13 cellular contexts compared by ENCODE assay signal in genomic region chr11:35036642-35037041, GRCh38.
A peak's percentile ranks its signal among the peaks of the same experiment; 100 is the strongest.
DNase-seq lines count a peak whose midpoint lies in the region; ATAC-seq, FAIRE-seq and TF ChIP-seq lines count a peak whose summit lies in the region.
"Had no signal": no experiment of that assay in that cellular context is flagged by ENCODE, and none has a peak within 500 bp of the region (broad histone marks: within the 10 kb centered on the region; RNA-seq: fewer than 3 reads in every experiment).

No MANE protein-coding gene starts in this region.

- intact Hi-C loops in activated CD4-positive, alpha-beta memory T cell treated with anti-CD3 and anti-CD28 coated beads for 36 hours (cut with micrococcal nuclease), result no loop called here
- intact Hi-C loops in GM12878 (cut with micrococcal nuclease; ENCODE audit: unreplicated experiment), result loop anchor here (1.0 kb wide), 4 partner anchors 24 to 90 kb away; no protein-coding TSS in a partner anchor

- H3K27ac Mint-ChIP-seq in activated CD4-positive, alpha-beta memory T cell treated with anti-CD3 and anti-CD28 coated beads for 36 hours, result peak overlapping the region; percentile 10
- no peak overlapping the region for H3K27ac Mint-ChIP-seq in activated CD4-positive, alpha-beta memory T cell treated with anti-CD3 and anti-CD28 coated beads, Interleukin-2, amount 10 ng/mL, durations not matched to agents 7 days and 5 days
- peak overlapping the region; percentile 61 for H3K27ac Mint-ChIP-seq in stimulated activated memory B cell treated with anti-CD40 and anti-IgM and Interleukin-4, amounts not matched to agents 10 μg/mL and 1 μg/mL and 100 μg/mL, for 72 hours

- peaks cover 67% of the 10 kb centered on the region for H3K4me1 Mint-ChIP-seq in activated CD4-positive, alpha-beta memory T cell treated with anti-CD3 and anti-CD28 coated beads for 36 hours (ENCODE audit: low read depth)
- peaks cover 78% of the 10 kb centered on the region for H3K4me1 Mint-ChIP-seq in activated CD4-positive, alpha-beta memory T cell treated with anti-CD3 and anti-CD28 coated beads, Interleukin-2, amount 10 ng/mL, durations not matched to agents 7 days and 5 days
- peaks cover 52% of the 10 kb centered on the region for H3K4me1 Mint-ChIP-seq in stimulated activated memory B cell treated with anti-CD40 and anti-IgM and Interleukin-4, amounts not matched to agents 10 μg/mL and 1 μg/mL and 100 μg/mL, for 72 hours

- peak overlapping the region; percentile 68 for H3K27ac ChIP-seq in GM12878 (ENCODE audit: control insufficient read depth, insufficient read depth)
- H3K27ac ChIP-seq: cardiac muscle cell, KMS-11, tibial artery had no signal

- TF ChIP-seq EP300 in GM12878 (IDR thresholded peaks at IDR 0.05; ENCODE audit: borderline replicate concordance in 1 of 2, control insufficient read depth in 1 of 2, low read depth in 2 of 2, low read length in 2 of 2), result no peak

- H4K20me1 ChIP-seq in GM12878 (ENCODE audit: control insufficient read depth, insufficient read depth), result no peaks in the 10 kb centered on the region

- SMC1A ChIA-PET in GM12878 (lab: Charles Lee; ENCODE audit: uncharacterized antibody, unreplicated experiment), result interaction anchor here (0.6 to 4.1 kb wide), 19 partner anchors 8 to 274 kb away, joined by 3 to 33 read pairs (median 5); no protein-coding TSS in a partner anchor

- H3K9ac ChIP-seq in GM12878 (ENCODE audit: control insufficient read depth, insufficient read depth, low read length), result 0 out of 2 replicates have a peak overlapping the region, but pooled peaks have one; percentile 22
- H3K9ac ChIP-seq: KMS-11 had no signal

- peaks cover 1% of the 10 kb centered on the region for H3K27me3 Mint-ChIP-seq in activated CD4-positive, alpha-beta memory T cell treated with anti-CD3 and anti-CD28 coated beads for 36 hours
- peaks cover 14% of the 10 kb centered on the region for H3K27me3 Mint-ChIP-seq in activated CD4-positive, alpha-beta memory T cell treated with anti-CD3 and anti-CD28 coated beads, Interleukin-2, amount 10 ng/mL, durations not matched to agents 7 days and 5 days
- no peaks in the 10 kb centered on the region for H3K27me3 Mint-ChIP-seq in stimulated activated memory B cell treated with anti-CD40 and anti-IgM and Interleukin-4, amounts not matched to agents 10 μg/mL and 1 μg/mL and 100 μg/mL, for 72 hours

- no peaks in the 10 kb centered on the region for H3K9me3 Mint-ChIP-seq in activated CD4-positive, alpha-beta memory T cell treated with anti-CD3 and anti-CD28 coated beads for 36 hours
- peaks cover 12% of the 10 kb centered on the region for H3K9me3 Mint-ChIP-seq in activated CD4-positive, alpha-beta memory T cell treated with anti-CD3 and anti-CD28 coated beads, Interleukin-2, amount 10 ng/mL, durations not matched to agents 7 days and 5 days
- peaks cover 9% of the 10 kb centered on the region for H3K9me3 Mint-ChIP-seq in stimulated activated memory B cell treated with anti-CD40 and anti-IgM and Interleukin-4, amounts not matched to agents 10 μg/mL and 1 μg/mL and 100 μg/mL, for 72 hours

- no peak for FAIRE-seq in GM12878 (lab: Jason Lieb, UNC)
- FAIRE-seq in GM12891 (lab: Jason Lieb, UNC), result no peak
- FAIRE-seq: A204.1 had no signal

- peak; percentile 49 for DNase-seq in activated CD4-positive, alpha-beta memory T cell treated with anti-CD3 and anti-CD28 coated beads for 36 hours
- no peak for DNase-seq in activated CD4-positive, alpha-beta memory T cell treated with anti-CD3 and anti-CD28 coated beads, Interleukin-2, amount 10 ng/mL, durations not matched to agents 7 days and 5 days
- DNase-seq in OCI-M1 (lab: John Stamatoyannopoulos, UW) (peak; percentile 71), GM12878 (ENCODE audit: low read depth, low spot score) (no peak), GM12891 (ENCODE audit: insufficient read length, low spot score) (no peak), kidney tubule cell (ENCODE audit: low spot score) (no peak)
- DNase-seq: NCI-H2107, tibial artery had no signal

- in situ Hi-C loops in GM12878 (cut with MboI), result no loop called here

- H3K79me2 ChIP-seq in GM12878 (ENCODE audit: control insufficient read depth, insufficient read depth, low read length), result no peaks in the 10 kb centered on the region

- H2AFZ ChIP-seq in GM12878 (ENCODE audit: control insufficient read depth, low read depth, low read length), result no peak overlapping the region

- TF ChIP-seq POLR2A in GM12878 (IDR thresholded peaks at IDR 0.05; ENCODE audit: low read depth, low read length) (no peak), GM12891 (IDR thresholded peaks at IDR 0.05; ENCODE audit: low read depth, low read length) (no peak)

- no peak for TF ChIP-seq RAD21 in GM12878 (IDR thresholded peaks at IDR 0.05; ENCODE audit: insufficient read depth, low read depth, low read length)

- H3K27me3 ChIP-seq in GM12878 (replicated peaks in 1 of 2; ENCODE audit: control insufficient read depth in 2 of 2, insufficient read depth in 2 of 2, low read length in 1 of 2), result no peaks in the 10 kb centered on the region
- H3K27me3 ChIP-seq: cardiac muscle cell, tibial artery had no signal

- H3K9me3 ChIP-seq in GM12878 (replicated peaks; ENCODE audit: control insufficient read depth, insufficient read depth, low read length), result no peaks in the 10 kb centered on the region
- H3K9me3 ChIP-seq: tibial artery had no signal

- no peak for TF ChIP-seq CTCF in GM12878 (IDR thresholded peaks at IDR 0.05 in 2 of 3, conservative IDR thresholded peaks at IDR 0.05 in 1 of 3; ENCODE audit: control insufficient read depth in 2 of 3, extremely low read depth in 1 of 3, insufficient read depth in 1 of 3, low read depth in 3 of 3, low read length in 3 of 3)

- POLR2A ChIA-PET in activated CD4-positive, alpha-beta memory T cell treated with anti-CD3 and anti-CD28 coated beads for 36 hours (lab: Charles Lee), result interaction anchor here (0.8 to 1.3 kb wide), 2 partner anchors 23 to 110 kb away, joined by 4 to 5 read pairs; no protein-coding TSS in a partner anchor
- POLR2A ChIA-PET in activated CD4-positive, alpha-beta memory T cell treated with anti-CD3 and anti-CD28 coated beads, Interleukin-2, amount 10 ng/mL, durations not matched to agents 7 days and 5 days (lab: Charles Lee), result interaction anchor here (0.9 to 1.4 kb wide), 4 partner anchors 10 to 102 kb away, joined by 3 to 5 read pairs (median 4); partner anchors contain the start of gene CD44
- POLR2A ChIA-PET in GM12878 (lab: Charles Lee), result interaction anchor here (1.1 to 1.2 kb wide), 3 partner anchors 21 to 106 kb away, joined by 3 to 5 read pairs (median 4); no protein-coding TSS in a partner anchor

- RAD21 ChIA-PET in GM12878 (lab: Charles Lee; ENCODE audit: unreplicated experiment), result interaction anchor here (0.8 to 2.2 kb wide), 9 partner anchors 16 to 129 kb away, joined by 3 to 13 read pairs (median 5); no protein-coding TSS in a partner anchor

- H3K4me3 ChIP-seq in GM12878, result no peak overlapping the region
- H3K4me3 ChIP-seq: cardiac muscle cell, tibial artery had no signal

- peaks cover 5% of the 10 kb centered on the region for H3K36me3 Mint-ChIP-seq in activated CD4-positive, alpha-beta memory T cell treated with anti-CD3 and anti-CD28 coated beads for 36 hours
- H3K36me3 Mint-ChIP-seq in activated CD4-positive, alpha-beta memory T cell treated with anti-CD3 and anti-CD28 coated beads, Interleukin-2, amount 10 ng/mL, durations not matched to agents 7 days and 5 days (ENCODE audit: low read depth), result peaks cover 30% of the 10 kb centered on the region
- H3K36me3 Mint-ChIP-seq in stimulated activated memory B cell treated with anti-CD40 and anti-IgM and Interleukin-4, amounts not matched to agents 10 μg/mL and 1 μg/mL and 100 μg/mL, for 72 hours, result no peaks in the 10 kb centered on the region

- no peaks in the 10 kb centered on the region for H3K36me3 ChIP-seq in GM12878 (ENCODE audit: control insufficient read depth in 2 of 2, insufficient read depth in 2 of 2, low read length in 1 of 2)
- H3K36me3 ChIP-seq: cardiac muscle cell, tibial artery had no signal

- WGBS in GM12878 (ENCODE audit: insufficient coverage, insufficient replicate concordance, low lambda C conversion rate, missing lambda C conversion rate), result 3% methylated on average over 3 of the region's 3 CpGs

- H3K4me2 ChIP-seq in GM12878 (ENCODE audit: control insufficient read depth, insufficient read depth), result no peak overlapping the region; the same call in 1 of the 2 replicates
- H3K4me2 ChIP-seq: KMS-11 had no signal

- BruUV-seq in GM12878 (replicated peaks; lab: Mats Ljungman, UMichigan), result no TSS peak

- H3K4me3 Mint-ChIP-seq in activated CD4-positive, alpha-beta memory T cell treated with anti-CD3 and anti-CD28 coated beads for 36 hours, result no peak overlapping the region
- H3K4me3 Mint-ChIP-seq in activated CD4-positive, alpha-beta memory T cell treated with anti-CD3 and anti-CD28 coated beads, Interleukin-2, amount 10 ng/mL, durations not matched to agents 7 days and 5 days, result no peak overlapping the region
- no peak overlapping the region for H3K4me3 Mint-ChIP-seq in stimulated activated memory B cell treated with anti-CD40 and anti-IgM and Interleukin-4, amounts not matched to agents 10 μg/mL and 1 μg/mL and 100 μg/mL, for 72 hours

- CTCF ChIA-PET in activated CD4-positive, alpha-beta memory T cell treated with anti-CD3 and anti-CD28 coated beads for 36 hours (lab: Charles Lee), result interaction anchor here (0.5 to 0.8 kb wide), 3 partner anchors 24 to 126 kb away, joined by 3 to 4 read pairs (median 3); no protein-coding TSS in a partner anchor
- CTCF ChIA-PET in activated CD4-positive, alpha-beta memory T cell treated with anti-CD3 and anti-CD28 coated beads, Interleukin-2, amount 10 ng/mL, durations not matched to agents 7 days and 5 days (lab: Charles Lee), result interaction anchor here (1.4 kb wide), 1 partner anchor 24 kb away, joined by 3 read pairs; no protein-coding TSS in a partner anchor
- CTCF ChIA-PET in GM12878 (lab: Yijun Ruan, JAX), result interaction anchor here (0.8 to 1.9 kb wide), 7 partner anchors 14 to 202 kb away, joined by 3 to 6 read pairs (median 4); no protein-coding TSS in a partner anchor

- peaks cover 31% of the 10 kb centered on the region for H3K4me1 ChIP-seq in GM12878 (ENCODE audit: control insufficient read depth, insufficient read depth, low read length)

- ATAC-seq in GM12878 (peak; percentile 44), GM21526 (IDR thresholded peaks at IDR 0.05; ENCODE audit: low FRiP score, unreplicated experiment) (no peak)
- ATAC-seq in stimulated activated memory B cell treated with anti-CD40 and anti-IgM and Interleukin-4, amounts not matched to agents 10 μg/mL and 1 μg/mL and 100 μg/mL, for 72 hours, result no peak

TF ChIP-seq in GM12891, 5 proteins besides CTCF, POLR2A, EP300 and RAD21:
- TF ChIP-seq SPI1 (IDR thresholded peaks at IDR 0.05; ENCODE audit: low read depth, low read length) (no peak), PAX5 (IDR thresholded peaks at IDR 0.05; ENCODE audit: insufficient read depth, low read length, severe bottlenecking) (no peak), TAF1 (IDR thresholded peaks at IDR 0.05; ENCODE audit: low read depth, low read length) (no peak), POU2F2 (IDR thresholded peaks at IDR 0.05; ENCODE audit: low read depth, low read length) (no peak), POLR2AphosphoS5 (IDR thresholded peaks at IDR 0.05; ENCODE audit: low read depth, low read length) (no peak)

Comparison
In these comparisons a context has a peak if more than half of its experiments do, and no peak if none do; other contexts are left out.
1. DNase-seq: peak in activated CD4-positive, alpha-beta memory T cell treated with anti-CD3 and anti-CD28 coated beads for 36 hours (single experiment) and OCI-M1 (single experiment); none in activated CD4-positive, alpha-beta memory T cell treated with anti-CD3 and anti-CD28 coated beads, Interleukin-2, amount 10 ng/mL, durations not matched to agents 7 days and 5 days (single experiment), GM12878 (single experiment), GM12891 (single experiment) and kidney tubule cell (single experiment).